In genomic region chr22:50200333-50201190, GRCh38 we compare ENCODE assay signal across 8 cellular contexts. TPM values are rescaled to one million over a fixed set of nuclear protein-coding genes. Genes with fewer than 3 reads are reported as not detected.
DNase-seq lines count a peak whose midpoint lies in the region; ATAC-seq and TF ChIP-seq lines count a peak whose summit lies in the region.

A gene with protein sequence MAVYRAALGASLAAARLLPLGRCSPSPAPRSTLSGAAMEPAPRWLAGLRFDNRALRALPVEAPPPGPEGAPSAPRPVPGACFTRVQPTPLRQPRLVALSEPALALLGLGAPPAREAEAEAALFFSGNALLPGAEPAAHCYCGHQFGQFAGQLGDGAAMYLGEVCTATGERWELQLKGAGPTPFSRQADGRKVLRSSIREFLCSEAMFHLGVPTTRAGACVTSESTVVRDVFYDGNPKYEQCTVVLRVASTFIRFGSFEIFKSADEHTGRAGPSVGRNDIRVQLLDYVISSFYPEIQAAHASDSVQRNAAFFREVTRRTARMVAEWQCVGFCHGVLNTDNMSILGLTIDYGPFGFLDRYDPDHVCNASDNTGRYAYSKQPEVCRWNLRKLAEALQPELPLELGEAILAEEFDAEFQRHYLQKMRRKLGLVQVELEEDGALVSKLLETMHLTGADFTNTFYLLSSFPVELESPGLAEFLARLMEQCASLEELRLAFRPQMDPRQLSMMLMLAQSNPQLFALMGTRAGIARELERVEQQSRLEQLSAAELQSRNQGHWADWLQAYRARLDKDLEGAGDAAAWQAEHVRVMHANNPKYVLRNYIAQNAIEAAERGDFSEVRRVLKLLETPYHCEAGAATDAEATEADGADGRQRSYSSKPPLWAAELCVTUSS (plus strand): TSS chr22:50201011. CDS start chr22:50201037, 26 bp downstream.

- H3K9me3 ChIP-seq in endocrine pancreas (ENCODE audit: control insufficient read depth, low read length), result no peaks in the 10 kb centered on the region

- peak within 1 kb of the TSS; percentile 65 for H3K4me3 ChIP-seq in HL-60 (replicated peaks; ENCODE audit: insufficient read depth, low read length)
- H3K4me3 ChIP-seq in endocrine pancreas (ENCODE audit: control insufficient read depth, insufficient read depth, low read length), result no peak within 1 kb of the TSS

- H3K9me3 Mint-ChIP-seq in activated CD8-positive, alpha-beta memory T cell treated with anti-CD3 and anti-CD28 coated beads, Interleukin-2, amount 10 ng/mL, durations not matched to agents 7 days and 5 days (ENCODE audit: low read depth), result no peaks in the 10 kb centered on the region

- ATAC-seq in GM19372 (IDR thresholded peaks at IDR 0.05; ENCODE audit: low read depth, unreplicated experiment), result peak; percentile 78
- peak; percentile 91 for ATAC-seq in activated CD8-positive, alpha-beta memory T cell treated with anti-CD3 and anti-CD28 coated beads, Interleukin-2, amount 10 ng/mL, durations not matched to agents 7 days and 5 days

- H3K4me3 Mint-ChIP-seq in activated CD8-positive, alpha-beta memory T cell treated with anti-CD3 and anti-CD28 coated beads, Interleukin-2, amount 10 ng/mL, durations not matched to agents 7 days and 5 days, result peak within 1 kb of the TSS; percentile 80

- CTCF ChIA-PET in activated CD8-positive, alpha-beta memory T cell treated with anti-CD3 and anti-CD28 coated beads, Interleukin-2, amount 10 ng/mL, durations not matched to agents 7 days and 5 days (lab: Charles Lee), result interaction anchor here (0.9 to 2.0 kb wide), 2 partner anchors 10 kb away, joined by 3 to 15 read pairs; no protein-coding TSS in a partner anchor

- peak; percentile 33 to 95 (median 88) for DNase-seq in C1 segment of cervical spinal cord (lab: John Stamatoyannopoulos, UW)
- DNase-seq in HL-60 (ENCODE audit: low read depth in 1 of 2, low spot score in 1 of 2), result peak; percentile 76 to 89
- DNase-seq in NOMO-1 treated with DMSO at 0.1 percent for 48 hours (lab: John Stamatoyannopoulos, UW; ENCODE audit: unreplicated experiment), result peak; percentile 75
- peak; percentile 93 for DNase-seq in activated CD8-positive, alpha-beta memory T cell treated with anti-CD3 and anti-CD28 coated beads, Interleukin-2, amount 10 ng/mL, durations not matched to agents 7 days and 5 days
- DNase-seq in mesenteric fat pad (ENCODE audit: low spot score), result peak; percentile 98
- DNase-seq in stimulated activated CD8-positive, alpha-beta memory T cell treated with anti-CD3 and anti-CD28 coated beads, Interleukin-15, amount 100 ng/mL, for 1 hour (ENCODE audit: low read depth), result peak; percentile 75

- no peaks in the 10 kb centered on the region for H3K27me3 Mint-ChIP-seq in activated CD8-positive, alpha-beta memory T cell treated with anti-CD3 and anti-CD28 coated beads, Interleukin-2, amount 10 ng/mL, durations not matched to agents 7 days and 5 days

- no peaks in the 10 kb centered on the region for H3K4me1 ChIP-seq in endocrine pancreas (ENCODE audit: control insufficient read depth, insufficient read depth, low read length)

- no peaks in the 10 kb centered on the region for H3K36me3 ChIP-seq in endocrine pancreas (ENCODE audit: control insufficient read depth, insufficient read depth, low read length)

- peaks cover 18% of the 10 kb centered on the region for H3K36me3 Mint-ChIP-seq in activated CD8-positive, alpha-beta memory T cell treated with anti-CD3 and anti-CD28 coated beads, Interleukin-2, amount 10 ng/mL, durations not matched to agents 7 days and 5 days

- H3K9ac ChIP-seq in endocrine pancreas (ENCODE audit: control insufficient read depth, insufficient read depth, low read length), result peak within 1 kb of the TSS; percentile 76

- H3K27me3 ChIP-seq in HL-60 (ENCODE audit: insufficient read depth, poor library complexity, severe bottlenecking), result no peaks in the 10 kb centered on the region
- H3K27me3 ChIP-seq in endocrine pancreas (ENCODE audit: control insufficient read depth, insufficient read depth, low read length), result no peaks in the 10 kb centered on the region

- H3K27ac Mint-ChIP-seq in activated CD8-positive, alpha-beta memory T cell treated with anti-CD3 and anti-CD28 coated beads, Interleukin-2, amount 10 ng/mL, durations not matched to agents 7 days and 5 days, result peak within 1 kb of the TSS; percentile 55

- TF ChIP-seq CTCF in HL-60 (IDR thresholded peaks at IDR 0.05; ENCODE audit: insufficient read depth, low read length), result no peak

- H3K27ac ChIP-seq in HL-60 (replicated peaks), result peak within 1 kb of the TSS; percentile 55

- peaks cover 28% of the 10 kb centered on the region for H3K4me1 Mint-ChIP-seq in activated CD8-positive, alpha-beta memory T cell treated with anti-CD3 and anti-CD28 coated beads, Interleukin-2, amount 10 ng/mL, durations not matched to agents 7 days and 5 days

RNA-seq across cellular contexts. Expression of the gene that starts here (rescaled TPM):
- 10 to 100 TPM; 30.0 to 35.6 TPM for total RNA-seq in activated CD8-positive, alpha-beta memory T cell treated with anti-CD3 and anti-CD28 coated beads, Interleukin-2, amount 10 ng/mL, durations not matched to agents 7 days and 5 days
- total RNA-seq in mesenteric fat pad, result 23.8 TPM
